In genomic region chr3:183385698-183386590, GRCh38 we compare ENCODE assay signal across 9 cellular contexts. TPM values are rescaled to one million over a fixed set of nuclear protein-coding genes. Genes with fewer than 3 reads are reported as not detected.
DNase-seq lines count a peak whose midpoint lies in the region; ATAC-seq and TF ChIP-seq lines count a peak whose summit lies in the region.
"Had no signal": no experiment of that assay in that cellular context is flagged by ENCODE, and none has a peak within 500 bp of the region (broad histone marks: within the 10 kb centered on the region; RNA-seq: fewer than 3 reads in every experiment).

No MANE protein-coding gene starts in this region.

- no peak overlapping the region for H3K4me3 ChIP-seq in CD8-positive, alpha-beta T cell (ENCODE audit: low read depth, low read length)
- no peak overlapping the region for H3K4me3 ChIP-seq in Loucy (ENCODE audit: low read length, poor library complexity, severe bottlenecking)

- intact Hi-C loops in CD8-positive, alpha-beta T cell (cut with DNase I, micrococcal nuclease), result loop anchor here (1.0 to 10.0 kb wide), 8 partner anchors 131 to 669 kb away; partner anchors contain the start of gene B3GNT5 (in 1 of the 2)
- intact Hi-C loops in Right ventricle myocardium superior (cut with DNase I), result loop anchor here (2.0 kb wide), 1 partner anchor 263 kb away; no protein-coding TSS in a partner anchor
- intact Hi-C loops in posterior cingulate gyrus (cut with DNase I), result loop anchor here (1.0 to 10.0 kb wide), 2 partner anchors 202 to 671 kb away; no protein-coding TSS in a partner anchor

- DNase-seq in CD8-positive, alpha-beta T cell, result peak; percentile 18 to 69 (median 48)
- DNase-seq in SK-MEL-5 (ENCODE audit: low read depth, low spot score) (peak; percentile 77), Right ventricle myocardium superior (no peak), posterior cingulate gyrus (peak in 6 of 10 donors; percentile 30 to 85 (median 48))
- DNase-seq in activated naive CD8-positive, alpha-beta T cell treated with anti-CD3 and anti-CD28 coated beads for 36 hours, result peak; percentile 34

- H4K20me1 ChIP-seq in Loucy (ENCODE audit: insufficient read depth, low read length, poor library complexity, severe bottlenecking), result no peaks in the 10 kb centered on the region

- no peaks in the 10 kb centered on the region for H3K9me2 ChIP-seq in Loucy (replicated peaks; ENCODE audit: low read depth, low read length)

- H3K4me1 ChIP-seq in CD8-positive, alpha-beta T cell (ENCODE audit: insufficient read depth, low read length), result no peaks in the 10 kb centered on the region
- peaks cover 12% of the 10 kb centered on the region for H3K4me1 ChIP-seq in Loucy (ENCODE audit: insufficient read depth, low read length, poor library complexity, severe bottlenecking)

- CTCF ChIA-PET in CD8-positive, alpha-beta T cell (lab: Charles Lee), result interaction anchor here (0.5 to 7.6 kb wide), 29 partner anchors 9 to 692 kb away, joined by 3 to 188 read pairs (median 3); no protein-coding TSS in a partner anchor

- no peak overlapping the region for H3K4me2 ChIP-seq in Loucy (ENCODE audit: low read depth, low read length, poor library complexity, severe bottlenecking)

- H3F3A ChIP-seq in Loucy (ENCODE audit: low read depth), result no peaks in the 10 kb centered on the region

- H3K9me3 Mint-ChIP-seq in CD8-positive, alpha-beta T cell, result no peaks in the 10 kb centered on the region
- no peaks in the 10 kb centered on the region for H3K9me3 Mint-ChIP-seq in activated naive CD8-positive, alpha-beta T cell treated with anti-CD3 and anti-CD28 coated beads for 36 hours
- H3K9me3 Mint-ChIP-seq: IgD-negative memory B cell had no signal

- H3K27me3 ChIP-seq in CD8-positive, alpha-beta T cell (ENCODE audit: insufficient read depth, low read length), result no peaks in the 10 kb centered on the region
- no peaks in the 10 kb centered on the region for H3K27me3 ChIP-seq in Loucy (ENCODE audit: insufficient read depth, low read length, poor library complexity, severe bottlenecking)

- POLR2A ChIA-PET in CD8-positive, alpha-beta T cell (lab: Charles Lee), result interaction anchor here (1.1 kb wide), 1 partner anchor 201 kb away, joined by 3 read pairs; no protein-coding TSS in a partner anchor

- H3K27me3 Mint-ChIP-seq in CD8-positive, alpha-beta T cell (ENCODE audit: low read depth), result no peaks in the 10 kb centered on the region
- peaks cover 3% of the 10 kb centered on the region for H3K27me3 Mint-ChIP-seq in activated naive CD8-positive, alpha-beta T cell treated with anti-CD3 and anti-CD28 coated beads for 36 hours

- peak; percentile 87 for ATAC-seq in CD8-positive, alpha-beta T cell
- ATAC-seq in GM21390 (IDR thresholded peaks at IDR 0.05; ENCODE audit: unreplicated experiment) (peak; percentile 62), Right ventricle myocardium superior (ENCODE audit: poor library complexity) (peak; percentile 84), HG03095 (IDR thresholded peaks at IDR 0.05; ENCODE audit: unreplicated experiment) (no peak)

- no peak overlapping the region for H3K9ac ChIP-seq in Loucy (ENCODE audit: low read depth, low read length, poor library complexity, severe bottlenecking)

- H3K36me3 Mint-ChIP-seq in CD8-positive, alpha-beta T cell, result peaks cover 4% of the 10 kb centered on the region
- no peaks in the 10 kb centered on the region for H3K36me3 Mint-ChIP-seq in activated naive CD8-positive, alpha-beta T cell treated with anti-CD3 and anti-CD28 coated beads for 36 hours
- H3K36me3 Mint-ChIP-seq: IgD-negative memory B cell had no signal

- H3K4me1 Mint-ChIP-seq in CD8-positive, alpha-beta T cell (ENCODE audit: low read depth), result peaks cover 2% of the 10 kb centered on the region
- peaks cover 10% of the 10 kb centered on the region for H3K4me1 Mint-ChIP-seq in activated naive CD8-positive, alpha-beta T cell treated with anti-CD3 and anti-CD28 coated beads for 36 hours

- peak; percentile 76 for TF ChIP-seq CTCF in CD8-positive, alpha-beta T cell (IDR thresholded peaks at IDR 0.05)
- peak; percentile 81 for TF ChIP-seq CTCF in Loucy (conservative IDR thresholded peaks at IDR 0.05; ENCODE audit: low read length)

- H3K27ac Mint-ChIP-seq in CD8-positive, alpha-beta T cell, result no peak overlapping the region
- H3K27ac Mint-ChIP-seq in activated naive CD8-positive, alpha-beta T cell treated with anti-CD3 and anti-CD28 coated beads for 36 hours, result no peak overlapping the region
- H3K27ac Mint-ChIP-seq: IgD-negative memory B cell had no signal

- no peaks in the 10 kb centered on the region for H3K9me3 ChIP-seq in CD8-positive, alpha-beta T cell (ENCODE audit: low read length)
- H3K9me3 ChIP-seq in Loucy (ENCODE audit: insufficient read depth, low read depth, low read length), result no peaks in the 10 kb centered on the region

- no peaks in the 10 kb centered on the region for H3K79me2 ChIP-seq in Loucy (ENCODE audit: insufficient read depth, low read length)

- in situ Hi-C loops in SK-MEL-5 (cut with HindIII; ENCODE audit: low pct_unique_long_range_greater_than_20kb, low sequenced_read_pairs), result no loop called here

- H3K4me3 Mint-ChIP-seq in CD8-positive, alpha-beta T cell, result no peak overlapping the region
- H3K4me3 Mint-ChIP-seq in activated naive CD8-positive, alpha-beta T cell treated with anti-CD3 and anti-CD28 coated beads for 36 hours, result no peak overlapping the region
- H3K4me3 Mint-ChIP-seq: IgD-negative memory B cell had no signal

- H3K27ac ChIP-seq in CD8-positive, alpha-beta T cell (ENCODE audit: low read depth, low read length), result no peak overlapping the region

- no peak overlapping the region for H2AFZ ChIP-seq in Loucy (ENCODE audit: low read length)

- no peaks in the 10 kb centered on the region for H3K36me3 ChIP-seq in CD8-positive, alpha-beta T cell (ENCODE audit: insufficient read depth, low read length)
- H3K36me3 ChIP-seq in Loucy (ENCODE audit: insufficient read depth, low read length), result no peaks in the 10 kb centered on the region

RNA-seq across cellular contexts. Expression of gene MCF2L2, which starts 42.5 kb away (rescaled TPM):
- 1 to 10 TPM; 5.0 to 5.8 TPM for total RNA-seq in CD8-positive, alpha-beta T cell
- total RNA-seq in SK-MEL-5 (2014; rRNA removed; shearing (Covaris generic)), result 0.79 and 1.0 TPM in 2 replicates
- polyA plus RNA-seq in SK-MEL-5 (2015; cell fraction: cytosol; rRNA removed), result 0.14 and 1.0 TPM in 2 replicates
- polyA plus RNA-seq in SK-MEL-5 (2015; cell fraction: nucleus; rRNA removed), result 3.7 and 8.9 TPM in 2 replicates
- 1 to 10 TPM; 1.9 to 2.2 TPM for total RNA-seq in activated naive CD8-positive, alpha-beta T cell treated with anti-CD3 and anti-CD28 coated beads for 36 hours
- total RNA-seq in Right ventricle myocardium superior, result 0.51 TPM
